ENCODE assay signal across 20 cellular contexts in the genomic region with DNA sequence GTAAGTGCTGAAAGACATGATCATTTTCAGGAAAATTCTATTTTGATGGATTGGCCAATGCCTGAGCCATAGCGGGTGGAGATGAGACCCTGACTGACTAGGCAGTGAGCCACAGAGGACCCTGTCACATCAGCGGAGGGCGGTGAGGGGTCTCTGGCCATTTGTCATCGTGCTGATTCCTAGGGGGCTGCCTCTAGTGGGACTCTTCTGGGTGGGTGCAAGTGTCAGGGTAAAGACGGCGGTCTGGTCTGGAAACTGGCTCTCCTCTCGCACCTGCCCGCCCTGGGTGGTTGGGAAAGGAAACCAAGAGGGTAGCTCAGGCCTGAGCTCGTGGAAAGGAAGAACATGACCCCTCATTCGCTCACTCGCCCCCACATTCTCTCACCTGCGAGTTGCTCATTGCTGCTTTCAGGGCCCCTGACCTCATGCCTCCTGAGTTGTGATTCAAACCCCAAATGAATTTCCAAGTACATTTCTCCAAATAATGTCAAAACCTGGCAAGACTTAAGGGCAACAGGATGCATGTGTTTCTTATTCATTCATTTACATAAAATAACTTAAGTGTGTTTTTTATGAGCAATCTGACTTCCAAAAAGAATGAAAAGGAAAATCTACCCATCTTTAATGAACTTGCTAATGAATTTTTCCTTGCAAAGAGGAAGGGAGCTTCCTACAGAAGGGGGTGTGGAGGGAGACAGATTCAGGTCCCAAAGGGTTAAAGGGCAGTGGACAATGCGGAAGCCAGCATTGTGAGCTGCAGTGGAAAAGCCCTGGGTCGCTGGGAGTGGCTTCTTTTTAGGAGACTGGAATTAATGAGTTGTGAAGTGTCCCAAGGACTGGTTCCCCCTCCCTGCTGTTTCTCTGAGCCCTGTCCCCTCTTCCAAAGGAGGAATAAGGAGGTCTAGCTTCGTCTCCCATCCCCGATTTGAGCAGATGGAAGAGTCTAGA. TPM values are rescaled to one million over a fixed set of nuclear protein-coding genes. Genes with fewer than 3 reads are reported as not detected.
DNase-seq lines count a peak whose midpoint lies in the region; ATAC-seq and TF ChIP-seq lines count a peak whose summit lies in the region.
"Had no signal": no experiment of that assay in that cellular context is flagged by ENCODE, and none has a peak within 500 bp of the region (broad histone marks: within the 10 kb centered on the region; RNA-seq: fewer than 3 reads in every experiment).

No MANE protein-coding gene starts in this region.

- H3K4ac ChIP-seq in IMR-90 (ENCODE audit: low read depth, low read length) = no peak overlapping the region

- H3K27ac ChIP-seq in AG04450 (ENCODE audit: low read depth, low read length) (peak overlapping the region; percentile 11), IMR-90 (ENCODE audit: insufficient read depth, low read length) (no peak overlapping the region), prostate gland (no peak overlapping the region)
- H3K27ac ChIP-seq: body of pancreas, SK-N-MC had no signal

- H3K36me3 ChIP-seq in IMR-90 (ENCODE audit: control insufficient read depth, insufficient read depth, low read length) = peaks cover 73% of the 10 kb centered on the region
- H3K36me3 ChIP-seq in prostate gland = no peaks in the 10 kb centered on the region
- H3K36me3 ChIP-seq: ovary had no signal

- peaks cover 16% of the 10 kb centered on the region for H3K27me3 Mint-ChIP-seq in nephron progenitor cell (ENCODE audit: low read depth, poor library complexity)
- H3K27me3 Mint-ChIP-seq: activated CD4-positive, alpha-beta T cell treated with anti-CD3 and anti-CD28 coated beads, Interleukin-2, amount 10 ng/mL, durations not matched to agents 24 days and 14 days; activated naive CD8-positive, alpha-beta T cell treated with anti-CD3 and anti-CD28 coated beads, Interleukin-2, amount 10 ng/mL, durations not matched to agents 7 days and 5 days had no signal

- no peak overlapping the region for H3K56ac ChIP-seq in IMR-90 (ENCODE audit: extremely low read depth, insufficient read depth, low read length)

- no peak overlapping the region for H2BK15ac ChIP-seq in IMR-90 (ENCODE audit: low read depth, low read length)

- CTCF ChIA-PET in AG04450 (lab: Charles Lee) = interaction anchor here (2.4 kb wide), 1 partner anchor 10 kb away, joined by 7 read pairs; no protein-coding TSS in a partner anchor
- CTCF ChIA-PET in IMR-90 (lab: Yijun Ruan, JAX) = no interaction called here

- peaks cover 23% of the 10 kb centered on the region for H3K4me1 ChIP-seq in IMR-90 (ENCODE audit: control insufficient read depth, insufficient read depth, low read length)
- no peaks in the 10 kb centered on the region for H3K4me1 ChIP-seq in prostate gland (replicated peaks)
- H3K4me1 ChIP-seq: body of pancreas had no signal

- no peak overlapping the region for H3K4me3 ChIP-seq in AG04450 (ENCODE audit: low read depth, low read length)
- no peak overlapping the region for H3K4me3 ChIP-seq in IMR-90 (ENCODE audit: insufficient read depth, low read depth, low read length)
- no peak overlapping the region for H3K4me3 ChIP-seq in fibroblast of mammary gland (ENCODE audit: control insufficient read depth, low read depth, low read length)
- no peak overlapping the region for H3K4me3 ChIP-seq in prostate gland
- H3K4me3 ChIP-seq: body of pancreas, lung, ovary, SK-N-MC had no signal

- BruUV-seq in IMR-90 (replicated peaks; lab: Mats Ljungman, UMichigan) = no TSS peak

- WGBS in IMR-90 (ENCODE audit: extremely low coverage in 2 of 2, insufficient read length in 1 of 2), 2 experiments = 86% methylated on average over 3 of the region's 16 CpGs; no CpG with 5 or more reads in 1 of the 2 experiments
- 84% methylated on average over 16 of the region's 16 CpGs for WGBS in prostate gland

- peak overlapping the region; percentile 46 for H3K4me3 Mint-ChIP-seq in nephron progenitor cell
- H3K4me3 Mint-ChIP-seq: activated CD4-positive, alpha-beta T cell treated with anti-CD3 and anti-CD28 coated beads, Interleukin-2, amount 10 ng/mL, durations not matched to agents 24 days and 14 days; activated naive CD8-positive, alpha-beta T cell treated with anti-CD3 and anti-CD28 coated beads, Interleukin-2, amount 10 ng/mL, durations not matched to agents 7 days and 5 days had no signal

- no peak overlapping the region for H4K8ac ChIP-seq in IMR-90 (ENCODE audit: low read depth in 2 of 2, low read length in 2 of 2)

- no peak overlapping the region for H4K91ac ChIP-seq in IMR-90 (ENCODE audit: insufficient read depth, low read depth, low read length)

- 0 out of 2 replicates have a peak overlapping the region, but pooled peaks have one; percentile 42 for H3K23ac ChIP-seq in IMR-90 (ENCODE audit: low read depth, low read length)

- no peak overlapping the region for H3K4me2 ChIP-seq in IMR-90 (ENCODE audit: low read depth, low read length)

- POLR2A ChIA-PET in AG04450 (lab: Yijun Ruan, JAX) = interaction anchor here (0.6 kb wide), 1 partner anchor 174 kb away, joined by 3 read pairs; no protein-coding TSS in a partner anchor
- POLR2A ChIA-PET in IMR-90 (lab: Charles Lee; ENCODE audit: unreplicated experiment) = no interaction called here

- H3K4me1 Mint-ChIP-seq in nephron progenitor cell = peaks cover 84% of the 10 kb centered on the region
- H3K4me1 Mint-ChIP-seq: activated CD4-positive, alpha-beta T cell treated with anti-CD3 and anti-CD28 coated beads, Interleukin-2, amount 10 ng/mL, durations not matched to agents 24 days and 14 days had no signal

- TF ChIP-seq POLR2A in IMR-90 (IDR thresholded peaks at IDR 0.05; ENCODE audit: low read depth, low read length) (no peak; the same call in 1 of the 2 replicates), prostate gland (IDR thresholded peaks at IDR 0.05) (no peak)

- H3K18ac ChIP-seq in IMR-90 (ENCODE audit: low read depth, low read length) = no peak overlapping the region

- H3K9me3 ChIP-seq in AG04450 (ENCODE audit: control insufficient read depth, insufficient read depth, low read length) = no peaks in the 10 kb centered on the region
- H3K9me3 ChIP-seq in IMR-90 (ENCODE audit: control insufficient read depth, insufficient read depth, low read length) = no peaks in the 10 kb centered on the region
- no peaks in the 10 kb centered on the region for H3K9me3 ChIP-seq in prostate gland
- H3K9me3 ChIP-seq: body of pancreas, ovary had no signal

- no peak overlapping the region for H2AK5ac ChIP-seq in IMR-90 (ENCODE audit: low read depth, low read length)

- no peaks in the 10 kb centered on the region for H3K36me3 Mint-ChIP-seq in nephron progenitor cell (ENCODE audit: low read depth)
- H3K36me3 Mint-ChIP-seq: activated naive CD8-positive, alpha-beta T cell treated with anti-CD3 and anti-CD28 coated beads, Interleukin-2, amount 10 ng/mL, durations not matched to agents 7 days and 5 days had no signal

- in situ Hi-C loops in IMR-90 (cut with MboI; ENCODE audit: low sequenced_read_pairs) = loop anchor here (10.0 kb wide), 1 partner anchor 434 kb away; no protein-coding TSS in a partner anchor

- H3K79me1 ChIP-seq in IMR-90 (ENCODE audit: low read depth in 1 of 2, low read length in 2 of 2) = peaks cover 11 to 53% of the 10 kb centered on the region in 2 experiments

- H2AK9ac ChIP-seq in IMR-90 (replicated peaks; ENCODE audit: low read depth, low read length, poor library complexity) = no peak overlapping the region

- H3K27me3 ChIP-seq in AG04450 (ENCODE audit: control insufficient read depth, insufficient read depth, low read length) (no peaks in the 10 kb centered on the region), IMR-90 (ENCODE audit: control insufficient read depth, insufficient read depth, low read length) (no peaks in the 10 kb centered on the region), prostate gland (replicated peaks; ENCODE audit: insufficient read depth) (no peaks in the 10 kb centered on the region)
- H3K27me3 ChIP-seq: body of pancreas, ovary had no signal

- intact Hi-C loops in IMR-90 (cut with micrococcal nuclease) = no loop called here
- intact Hi-C loops in prostate gland (cut with DNase I) = no loop called here

- dilution Hi-C loops in IMR-90 (cut with HindIII; ENCODE audit: low sequenced_read_pairs, unreplicated experiment) = no loop called here

- no peak overlapping the region for H3K9ac ChIP-seq in IMR-90 (ENCODE audit: low read depth, low read length)

- no peak overlapping the region for H2BK5ac ChIP-seq in IMR-90 (ENCODE audit: low read depth, low read length, poor library complexity, severe bottlenecking)

- no peak for ATAC-seq in IMR-90 (ENCODE audit: low read depth)
- no peak for ATAC-seq in stimulated activated naive CD8-positive, alpha-beta T cell treated with anti-CD3 and anti-CD28 coated beads, Interleukin-15, Interleukin-2, amounts not matched to agents 100 U/mL and 50 U/mL, for 24 hours
- ATAC-seq: body of pancreas had no signal

- DNase-seq in AG04450 (ENCODE audit: low read depth, low spot score) = no peak
- peak; percentile 52 for DNase-seq in IMR-90
- peak; percentile 73 for DNase-seq in fibroblast of mammary gland (ENCODE audit: low read depth)
- peak; percentile 34 for DNase-seq in nephron progenitor cell
- no peak for DNase-seq in stimulated activated naive CD8-positive, alpha-beta T cell treated with anti-CD3 and anti-CD28 coated beads, Interleukin-15, Interleukin-2, amounts not matched to agents 100 U/mL and 50 U/mL, for 24 hours
- no peak for DNase-seq in prostate gland (ENCODE audit: low spot score)
- no peak for DNase-seq in Kasumi-1 (lab: John Stamatoyannopoulos, UW)
- DNase-seq in HuH-7 (ENCODE audit: low spot score) = no peak
- DNase-seq: ACHN; activated CD4-positive, alpha-beta T cell treated with anti-CD3 and anti-CD28 coated beads, Interleukin-2, amount 10 ng/mL, durations not matched to agents 24 days and 14 days; activated naive CD8-positive, alpha-beta T cell treated with anti-CD3 and anti-CD28 coated beads, Interleukin-2, amount 10 ng/mL, durations not matched to agents 7 days and 5 days; body of pancreas; C1 segment of cervical spinal cord; NCI-H146; NCI-H526 treated with DMSO at 0.1 percent for 48 hours had no signal

- H2BK120ac ChIP-seq in IMR-90 (ENCODE audit: low read depth, low read length) = no peak overlapping the region

- peaks cover 100% of the 10 kb centered on the region for H4K20me1 ChIP-seq in IMR-90 (ENCODE audit: insufficient read depth, low read length)

- no peak overlapping the region for H2AFZ ChIP-seq in IMR-90 (replicated peaks; ENCODE audit: low read length, poor library complexity)

- H2BK20ac ChIP-seq in IMR-90 (ENCODE audit: low read depth, low read length) = no peak overlapping the region

- no peak overlapping the region for H4K5ac ChIP-seq in IMR-90 (ENCODE audit: low read depth, low read length)

- no peak overlapping the region for H3K14ac ChIP-seq in IMR-90 (replicated peaks; ENCODE audit: low read depth, low read length)

- TF ChIP-seq RAD21 in IMR-90 (IDR thresholded peaks at IDR 0.05; ENCODE audit: low read length) = no peak

- no peaks in the 10 kb centered on the region for H3K9me3 Mint-ChIP-seq in nephron progenitor cell
- H3K9me3 Mint-ChIP-seq: activated CD4-positive, alpha-beta T cell treated with anti-CD3 and anti-CD28 coated beads, Interleukin-2, amount 10 ng/mL, durations not matched to agents 24 days and 14 days; activated naive CD8-positive, alpha-beta T cell treated with anti-CD3 and anti-CD28 coated beads, Interleukin-2, amount 10 ng/mL, durations not matched to agents 7 days and 5 days; activated T-helper 2 cell treated with anti-CD3 and anti-CD28 coated beads, Interferon-gamma antibody, Interleukin-2, Interleukin-4, amounts not matched to agents 10 μg/mL and 5 μg/mL and 100 μg/mL, durations not matched to agents 14 hours and 24 hours and 36 hours had no signal

- peak overlapping the region; percentile 70 for H3K27ac Mint-ChIP-seq in nephron progenitor cell
- H3K27ac Mint-ChIP-seq: activated CD4-positive, alpha-beta T cell treated with anti-CD3 and anti-CD28 coated beads, Interleukin-2, amount 10 ng/mL, durations not matched to agents 24 days and 14 days; activated naive CD8-positive, alpha-beta T cell treated with anti-CD3 and anti-CD28 coated beads, Interleukin-2, amount 10 ng/mL, durations not matched to agents 7 days and 5 days; activated T-helper 2 cell treated with anti-CD3 and anti-CD28 coated beads, Interferon-gamma antibody, Interleukin-2, Interleukin-4, amounts not matched to agents 10 μg/mL and 5 μg/mL and 100 μg/mL, durations not matched to agents 14 hours and 24 hours and 36 hours had no signal

- TF ChIP-seq CTCF in AG04450 (IDR thresholded peaks at IDR 0.05; ENCODE audit: low read depth, low read length) (no peak), IMR-90 (conservative IDR thresholded peaks at IDR 0.05; ENCODE audit: low read depth, low read length) (no peak), fibroblast of mammary gland (conservative IDR thresholded peaks at IDR 0.05; ENCODE audit: control insufficient read depth, insufficient read depth, low read depth, low read length) (no peak), nephron progenitor cell (IDR thresholded peaks at IDR 0.05) (no peak), prostate gland (IDR thresholded peaks at IDR 0.05) (no peak)

- H3K9me1 ChIP-seq in IMR-90 (ENCODE audit: insufficient read depth, low read length) = peaks cover 3% of the 10 kb centered on the region; the same call in 1 of the 2 replicates

RNA-seq across cellular contexts. Expression of gene MEG3, which starts 12.8 kb away (rescaled TPM):
- polyA plus RNA-seq in AG04450 (2011; rRNA removed) (306 and 310 TPM in 2 replicates), IMR-90 (2012; rRNA removed) (518 and 556 TPM in 2 replicates)
- polyA minus RNA-seq in AG04450 (2011; rRNA and poly(A)+ RNA removed) = 116 and 134 TPM in 2 replicates
- total RNA-seq in IMR-90 (2012; rRNA removed) (31.5 and 32.5 TPM in 2 replicates), prostate gland (100 to 1,000 TPM in 1 of 2 donors, 10 to 100 TPM in 1; 21.9 to 135 TPM)
- polyA plus RNA-seq in IMR-90 (2012; cell fraction: cytosol; rRNA removed) = 53.8 and 53.9 TPM in 2 replicates
- polyA plus RNA-seq in IMR-90 (2012; cell fraction: nucleus; rRNA removed; ENCODE audit: low replicate concordance) = 8,555 and 8,817 TPM in 2 replicates
- total RNA-seq: activated CD4-positive, alpha-beta T cell treated with anti-CD3 and anti-CD28 coated beads, Interleukin-2, amount 10 ng/mL, durations not matched to agents 24 days and 14 days; activated naive CD8-positive, alpha-beta T cell treated with anti-CD3 and anti-CD28 coated beads, Interleukin-2, amount 10 ng/mL, durations not matched to agents 7 days and 5 days; activated T-helper 2 cell treated with anti-CD3 and anti-CD28 coated beads, Interferon-gamma antibody, Interleukin-2, Interleukin-4, amounts not matched to agents 10 μg/mL and 5 μg/mL and 100 μg/mL, durations not matched to agents 14 hours and 24 hours and 36 hours; T-helper 2 cell treated with Interferon-gamma antibody and Interleukin-4, amounts not matched to agents 100 ng/mL and 5 ng/mL, for 36 hours had no signal

Comparison
In these comparisons a context has a peak if more than half of its experiments do, and no peak if none do; other contexts are left out.
1. DNase-seq: peak in IMR-90 (single experiment), fibroblast of mammary gland (single experiment) and nephron progenitor cell (single experiment); none in AG04450 (single experiment), stimulated activated naive CD8-positive, alpha-beta T cell treated with anti-CD3 and anti-CD28 coated beads, Interleukin-15, Interleukin-2, amounts not matched to agents 100 U/mL and 50 U/mL, for 24 hours (single experiment), prostate gland (single experiment), Kasumi-1 (0 of 2) and HuH-7 (single experiment).